Comparison of ENCODE assay signal across 8 cellular contexts in genomic region chr17:62703269-62703775, GRCh38.
DNase-seq lines count a peak whose midpoint lies in the region; ATAC-seq and TF ChIP-seq lines count a peak whose summit lies in the region.

No MANE protein-coding gene starts in this region.

- ATAC-seq in effector memory CD8-positive, alpha-beta T cell (replicated peaks), result peak; percentile 35

- H4K20me1 ChIP-seq in OCI-LY1 (ENCODE audit: insufficient read depth, low read length), result no peaks in the 10 kb centered on the region

- H3K4me3 ChIP-seq in OCI-LY1 (ENCODE audit: low read depth, low read length, poor library complexity, severe bottlenecking), result peak overlapping the region; percentile 42
- peak overlapping the region; percentile 56 to 62 for H3K4me3 ChIP-seq in neutrophil (ENCODE audit: low read depth in 1 of 2, low read length in 1 of 2)

- H3K27me3 ChIP-seq in OCI-LY1 (ENCODE audit: insufficient read depth, low read length) (no peaks in the 10 kb centered on the region; the same call in 1 of the 2 replicates), neutrophil (peaks cover 46% of the 10 kb centered on the region)

- POLR2A ChIA-PET in HEK293T (lab: Yijun Ruan, JAX), result no interaction called here

- H3K4me2 ChIP-seq in OCI-LY1 (ENCODE audit: low read length), result peak overlapping the region; percentile 52

- no peaks in the 10 kb centered on the region for H3F3A ChIP-seq in OCI-LY1 (ENCODE audit: insufficient read depth, low read length)

- H2AFZ ChIP-seq in OCI-LY1 (ENCODE audit: low read length), result no peak overlapping the region

- no peaks in the 10 kb centered on the region for H3K79me2 ChIP-seq in OCI-LY1 (ENCODE audit: insufficient read depth, low read length)

- H3K36me3 Mint-ChIP-seq in activated naive CD4-positive, alpha-beta T cell treated with anti-CD3 and anti-CD28 coated beads for 36 hours (ENCODE audit: low read depth), result no peaks in the 10 kb centered on the region
- H3K36me3 Mint-ChIP-seq in effector memory CD8-positive, alpha-beta T cell (ENCODE audit: insufficient read depth), result peaks cover 9% of the 10 kb centered on the region

- no peak overlapping the region for H3K27ac Mint-ChIP-seq in activated naive CD4-positive, alpha-beta T cell treated with anti-CD3 and anti-CD28 coated beads for 36 hours
- peak overlapping the region in 1 of 2 donors; percentile 78 for H3K27ac Mint-ChIP-seq in effector memory CD8-positive, alpha-beta T cell

- peak; percentile 32 for DNase-seq in activated naive CD4-positive, alpha-beta T cell treated with anti-CD3 and anti-CD28 coated beads for 36 hours
- no peak for DNase-seq in activated naive CD4-positive, alpha-beta T cell (lab: John Stamatoyannopoulos, UW)
- DNase-seq in effector memory CD8-positive, alpha-beta T cell, result no peak
- DNase-seq in HEK293T (ENCODE audit: extremely low spot score), result no peak
- DNase-seq in NCI-H2227 treated with DMSO at 0.1 percent for 48 hours (lab: John Stamatoyannopoulos, UW), result no peak
- no peak for DNase-seq in NCI-H1105 (lab: John Stamatoyannopoulos, UW)

- H3K4me1 ChIP-seq in OCI-LY1 (ENCODE audit: insufficient read depth, low read length, severe bottlenecking) (no peaks in the 10 kb centered on the region), neutrophil (ENCODE audit: control insufficient read depth in 1 of 2, insufficient read depth in 1 of 2, low read depth in 1 of 2, low read length in 1 of 2) (peaks cover 5 to 12% of the 10 kb centered on the region in 2 experiments)

- H3K9me3 Mint-ChIP-seq in activated naive CD4-positive, alpha-beta T cell treated with anti-CD3 and anti-CD28 coated beads for 36 hours, result no peaks in the 10 kb centered on the region
- no peaks in the 10 kb centered on the region for H3K9me3 Mint-ChIP-seq in effector memory CD8-positive, alpha-beta T cell

- H3K9me3 ChIP-seq in OCI-LY1 (ENCODE audit: low read length) (no peaks in the 10 kb centered on the region), neutrophil (no peaks in the 10 kb centered on the region)

- TF ChIP-seq CTCF in OCI-LY1 (IDR thresholded peaks at IDR 0.05; ENCODE audit: low read length) (no peak), neutrophil (IDR thresholded peaks at IDR 0.05) (no peak)

- H3K27me3 Mint-ChIP-seq in activated naive CD4-positive, alpha-beta T cell treated with anti-CD3 and anti-CD28 coated beads for 36 hours (ENCODE audit: low read depth), result peaks cover 34% of the 10 kb centered on the region
- peaks cover 0 to 10% of the 10 kb centered on the region in 2 donors for H3K27me3 Mint-ChIP-seq in effector memory CD8-positive, alpha-beta T cell

- peak overlapping the region; percentile 34 for H3K4me3 Mint-ChIP-seq in activated naive CD4-positive, alpha-beta T cell treated with anti-CD3 and anti-CD28 coated beads for 36 hours
- H3K4me3 Mint-ChIP-seq in effector memory CD8-positive, alpha-beta T cell, result peak overlapping the region; percentile 70 to 81

- H3K9me2 ChIP-seq in OCI-LY1 (ENCODE audit: low read depth, low read length), result no peaks in the 10 kb centered on the region

- H3K4me1 Mint-ChIP-seq in activated naive CD4-positive, alpha-beta T cell treated with anti-CD3 and anti-CD28 coated beads for 36 hours (ENCODE audit: low read depth), result peaks cover 4% of the 10 kb centered on the region
- H3K4me1 Mint-ChIP-seq in effector memory CD8-positive, alpha-beta T cell (ENCODE audit: low read depth in 2 of 2), result peaks cover 0 to 12% of the 10 kb centered on the region in 2 donors

- no peak overlapping the region for H3K9ac ChIP-seq in OCI-LY1 (ENCODE audit: low read length)

- intact Hi-C loops in activated naive CD4-positive, alpha-beta T cell treated with anti-CD3 and anti-CD28 coated beads for 36 hours (cut with micrococcal nuclease), result loop anchor here (1.0 to 10.0 kb wide), 2 partner anchors 149 to 703 kb away; no protein-coding TSS in a partner anchor

- CTCF ChIA-PET in activated naive CD4-positive, alpha-beta T cell treated with anti-CD3 and anti-CD28 coated beads for 36 hours (lab: Charles Lee), result interaction anchor here (0.6 to 1.0 kb wide), 3 partner anchors 10 to 21 kb away, joined by 3 to 4 read pairs (median 3); no protein-coding TSS in a partner anchor
- CTCF ChIA-PET in HEK293T (lab: Yijun Ruan, JAX), result interaction anchor here (0.6 kb wide), 1 partner anchor 240 kb away, joined by 3 read pairs; no protein-coding TSS in a partner anchor

- H3K36me3 ChIP-seq in OCI-LY1 (ENCODE audit: insufficient read depth, low read length), result no peaks in the 10 kb centered on the region; the same call in 1 of the 2 replicates
- no peaks in the 10 kb centered on the region for H3K36me3 ChIP-seq in neutrophil

- H3K27ac ChIP-seq in OCI-LY1 (ENCODE audit: low read depth, low read length, poor library complexity, severe bottlenecking), result no peak overlapping the region
- no peak overlapping the region for H3K27ac ChIP-seq in neutrophil

TF ChIP-seq in HEK293T, 16 proteins besides CTCF, POLR2A, EP300 and RAD21:
- TF ChIP-seq FOXK2 (IDR thresholded peaks at IDR 0.05) (no peak), SP1 (IDR thresholded peaks at IDR 0.05) (no peak), ELF4 (IDR thresholded peaks at IDR 0.05) (no peak), BHLHE40 (IDR thresholded peaks at IDR 0.05; ENCODE audit: borderline replicate concordance) (no peak), LEF1 (IDR thresholded peaks at IDR 0.05; ENCODE audit: borderline replicate concordance) (no peak), SUZ12 (IDR thresholded peaks at IDR 0.05) (no peak), CTBP1 (IDR thresholded peaks at IDR 0.05; ENCODE audit: borderline replicate concordance) (no peak), NFRKB (IDR thresholded peaks at IDR 0.05) (no peak), FOXM1 (IDR thresholded peaks at IDR 0.05; ENCODE audit: borderline replicate concordance) (no peak), ZNF384 (IDR thresholded peaks at IDR 0.05) (no peak), HDGF (IDR thresholded peaks at IDR 0.05; ENCODE audit: borderline replicate concordance) (no peak), L3MBTL2 (conservative IDR thresholded peaks at IDR 0.05) (no peak), FOXA1 (IDR thresholded peaks at IDR 0.05) (no peak), TARDBP (IDR thresholded peaks at IDR 0.05) (no peak), ARNT (IDR thresholded peaks at IDR 0.05) (no peak)
- TF ChIP-seq, protein P1, sequence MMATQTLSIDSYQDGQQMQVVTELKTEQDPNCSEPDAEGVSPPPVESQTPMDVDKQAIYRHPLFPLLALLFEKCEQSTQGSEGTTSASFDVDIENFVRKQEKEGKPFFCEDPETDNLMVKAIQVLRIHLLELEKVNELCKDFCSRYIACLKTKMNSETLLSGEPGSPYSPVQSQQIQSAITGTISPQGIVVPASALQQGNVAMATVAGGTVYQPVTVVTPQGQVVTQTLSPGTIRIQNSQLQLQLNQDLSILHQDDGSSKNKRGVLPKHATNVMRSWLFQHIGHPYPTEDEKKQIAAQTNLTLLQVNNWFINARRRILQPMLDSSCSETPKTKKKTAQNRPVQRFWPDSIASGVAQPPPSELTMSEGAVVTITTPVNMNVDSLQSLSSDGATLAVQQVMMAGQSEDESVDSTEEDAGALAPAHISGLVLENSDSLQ (IDR thresholded peaks at IDR 0.05), result no peak
